Comparison of ENCODE assay signal across 14 cellular contexts in the genomic region with DNA sequence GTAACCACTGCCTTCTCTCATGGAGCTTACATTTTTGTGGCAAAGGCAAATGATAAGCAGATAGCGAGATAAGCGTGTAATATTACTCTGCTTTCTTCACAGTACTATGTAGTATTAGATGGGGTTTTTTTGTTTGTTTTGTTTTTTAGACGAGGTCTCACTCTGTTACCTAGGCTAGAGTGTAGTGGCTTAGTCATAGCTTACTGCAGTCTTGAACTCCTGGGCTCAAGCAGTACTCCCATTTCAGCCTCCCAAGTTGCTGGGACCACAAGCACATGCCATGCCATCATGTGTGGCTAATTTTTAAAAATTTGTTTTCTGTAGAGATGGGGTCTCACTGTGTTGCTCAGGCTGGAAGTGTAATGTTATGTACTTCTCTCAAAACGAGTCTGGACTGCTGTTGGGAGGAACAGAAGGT. TPM values are rescaled to one million over a fixed set of nuclear protein-coding genes. Genes with fewer than 3 reads are reported as not detected.
DNase-seq lines count a peak whose midpoint lies in the region; ATAC-seq and TF ChIP-seq lines count a peak whose summit lies in the region.
"Had no signal": no experiment of that assay in that cellular context is flagged by ENCODE, and none has a peak within 500 bp of the region (broad histone marks: within the 10 kb centered on the region; RNA-seq: fewer than 3 reads in every experiment).

No MANE protein-coding gene starts in this region.

- H3K4me1 ChIP-seq in BLaER1 treated with 17β-estradiol and CSF1 and Interleukin-3, amounts not matched to agents 10 nM and 100 nM = peaks cover 22 to 58% (median 35%) of the 10 kb centered on the region in 10 experiments
- H3K4me1 ChIP-seq in GM23248 (ENCODE audit: insufficient read depth) (peaks cover 53% of the 10 kb centered on the region), left lung (peaks cover 24 to 89% of the 10 kb centered on the region in 2 donors)

- intact Hi-C loops in left lung (cut with DNase I) = no loop called here

- WGBS in GM23248 (ENCODE audit: low coverage in 1 of 2, low lambda C conversion rate in 2 of 2, missing lambda C conversion rate in 2 of 2), 2 experiments = 71% methylated on average over 4 of the region's 4 CpGs

- peak overlapping the region; percentile 36 for H3K27ac Mint-ChIP-seq in activated CD4-positive, alpha-beta memory T cell treated with anti-CD3 and anti-CD28 coated beads, Interleukin-2, amount 10 ng/mL, durations not matched to agents 7 days and 5 days
- H3K27ac Mint-ChIP-seq: GM23338 had no signal

- no peak overlapping the region for H2AFZ ChIP-seq in GM23248
- H2AFZ ChIP-seq: GM23338 had no signal

- ATAC-seq in left lung = peak; percentile 43
- ATAC-seq: GM23338, Panc1 had no signal

- H3K9ac ChIP-seq in BLaER1 treated with 17β-estradiol and CSF1 and Interleukin-3, amounts not matched to agents 10 nM and 100 nM = no peak overlapping the region
- H3K9ac ChIP-seq in GM23248 = no peak overlapping the region

- H3K27ac ChIP-seq in BLaER1 treated with 17β-estradiol and CSF1 and Interleukin-3, amounts not matched to agents 10 nM and 100 nM = no peak overlapping the region
- H3K27ac ChIP-seq in GM23248 = peak overlapping the region; percentile 1; the same call in 1 of the 2 replicates
- H3K27ac ChIP-seq in left lung = no peak overlapping the region

- peaks cover 100% of the 10 kb centered on the region for H3K79me2 ChIP-seq in GM23248 (ENCODE audit: insufficient read depth)

- H3F3A ChIP-seq in GM23248 (ENCODE audit: insufficient read depth) = peaks cover 25% of the 10 kb centered on the region; the same call in 1 of the 2 replicates

- no peak overlapping the region for H3K4me3 ChIP-seq in BLaER1 treated with 17β-estradiol and CSF1 and Interleukin-3, amounts not matched to agents 10 nM and 100 nM
- H3K4me3 ChIP-seq in GM23248 (no peak overlapping the region), left lung (no peak overlapping the region)
- H3K4me3 ChIP-seq: GM23338, lung had no signal

- POLR2A ChIA-PET in activated CD4-positive, alpha-beta memory T cell treated with anti-CD3 and anti-CD28 coated beads, Interleukin-2, amount 10 ng/mL, durations not matched to agents 7 days and 5 days (lab: Charles Lee) = interaction anchor here (0.7 to 2.4 kb wide), 11 partner anchors 9 to 49 kb away, joined by 3 to 13 read pairs (median 4); a partner anchor contains a TSS

- H3K4me3 Mint-ChIP-seq in activated CD4-positive, alpha-beta memory T cell treated with anti-CD3 and anti-CD28 coated beads, Interleukin-2, amount 10 ng/mL, durations not matched to agents 7 days and 5 days = no peak overlapping the region
- H3K4me3 Mint-ChIP-seq: GM23338 had no signal

- H3K27me3 Mint-ChIP-seq in activated CD4-positive, alpha-beta memory T cell treated with anti-CD3 and anti-CD28 coated beads, Interleukin-2, amount 10 ng/mL, durations not matched to agents 7 days and 5 days = no peaks in the 10 kb centered on the region

- DNase-seq in GM23248 (no peak), left lung (no peak), NOMO-1 treated with DMSO at 0.1 percent for 48 hours (lab: John Stamatoyannopoulos, UW; ENCODE audit: unreplicated experiment) (no peak), OCI-M2 (lab: John Stamatoyannopoulos, UW; ENCODE audit: unreplicated experiment) (no peak), DMS 273 treated with DMSO at 0.1 percent for 48 hours (lab: John Stamatoyannopoulos, UW) (no peak), NCI-H1417 (lab: John Stamatoyannopoulos, UW) (no peak)
- DNase-seq in activated CD4-positive, alpha-beta memory T cell treated with anti-CD3 and anti-CD28 coated beads, Interleukin-2, amount 10 ng/mL, durations not matched to agents 7 days and 5 days = no peak
- DNase-seq: activated effector memory CD4-positive, alpha-beta T cell treated with anti-CD3 and anti-CD28 coated beads, Interleukin-2, amount 50 U/mL, for 16 hours; BE2C; NCI-H2081 treated with DMSO at 0.1 percent for 48 hours had no signal

- peaks cover 42 to 99% (median 79%) of the 10 kb centered on the region in 11 experiments; a peak in 19 of 22 replicates for H4K20me1 ChIP-seq in BLaER1 treated with 17β-estradiol and CSF1 and Interleukin-3, amounts not matched to agents 10 nM and 100 nM
- H4K20me1 ChIP-seq in GM23248 (ENCODE audit: insufficient read depth) = peaks cover 4% of the 10 kb centered on the region; the same call in 1 of the 2 replicates

- peaks cover 0 to 16% (median 0%) of the 10 kb centered on the region in 11 experiments; a peak in 5 of 22 replicates for H3K9me3 ChIP-seq in BLaER1 treated with 17β-estradiol and CSF1 and Interleukin-3, amounts not matched to agents 10 nM and 100 nM (replicated peaks in 1 of 11)
- H3K9me3 ChIP-seq in GM23248 (ENCODE audit: low read depth) (no peaks in the 10 kb centered on the region), left lung (no peaks in the 10 kb centered on the region)
- H3K9me3 ChIP-seq: BE2C had no signal

- H3K4me2 ChIP-seq in BLaER1 treated with 17β-estradiol and CSF1 and Interleukin-3, amounts not matched to agents 10 nM and 100 nM = peak overlapping the region in 6 of 11 experiments; percentile 0 to 21 (median 6); a peak in 5 of 22 replicates
- peak overlapping the region; percentile 35 for H3K4me2 ChIP-seq in GM23248 (ENCODE audit: unreplicated experiment)
- H3K4me2 ChIP-seq: GM23338 had no signal

- H3K9me3 Mint-ChIP-seq in activated CD4-positive, alpha-beta memory T cell treated with anti-CD3 and anti-CD28 coated beads, Interleukin-2, amount 10 ng/mL, durations not matched to agents 7 days and 5 days = no peaks in the 10 kb centered on the region
- H3K9me3 Mint-ChIP-seq: GM23338 had no signal

- CTCF ChIA-PET in activated CD4-positive, alpha-beta memory T cell treated with anti-CD3 and anti-CD28 coated beads, Interleukin-2, amount 10 ng/mL, durations not matched to agents 7 days and 5 days (lab: Charles Lee) = interaction anchor here (1.3 to 2.2 kb wide), 4 partner anchors 10 to 219 kb away, joined by 3 to 6 read pairs (median 4); no protein-coding TSS in a partner anchor

- no peak for TF ChIP-seq CTCF in left lung (IDR thresholded peaks at IDR 0.05)

- no peaks in the 10 kb centered on the region for H3K27me3 ChIP-seq in BLaER1 treated with 17β-estradiol and CSF1 and Interleukin-3, amounts not matched to agents 10 nM and 100 nM
- H3K27me3 ChIP-seq in GM23248 (replicated peaks; ENCODE audit: insufficient read depth) (no peaks in the 10 kb centered on the region), left lung (no peaks in the 10 kb centered on the region)
- H3K27me3 ChIP-seq: BE2C had no signal

- H3K36me3 Mint-ChIP-seq in activated CD4-positive, alpha-beta memory T cell treated with anti-CD3 and anti-CD28 coated beads, Interleukin-2, amount 10 ng/mL, durations not matched to agents 7 days and 5 days (ENCODE audit: low read depth) = peaks cover 29% of the 10 kb centered on the region

- H3K36me3 ChIP-seq in BLaER1 treated with 17β-estradiol and CSF1 and Interleukin-3, amounts not matched to agents 10 nM and 100 nM = peaks cover 0 to 24% (median 0%) of the 10 kb centered on the region in 11 experiments; a peak in 4 of 22 replicates
- H3K36me3 ChIP-seq in GM23248 (ENCODE audit: low read depth) (no peaks in the 10 kb centered on the region), left lung (no peaks in the 10 kb centered on the region)
- H3K36me3 ChIP-seq: BE2C had no signal

- H3K9me2 ChIP-seq in GM23248 (ENCODE audit: insufficient read depth) = no peaks in the 10 kb centered on the region

- in situ Hi-C loops in GM23248 (cut with MboI) = no loop called here

- H3K4me1 Mint-ChIP-seq in activated CD4-positive, alpha-beta memory T cell treated with anti-CD3 and anti-CD28 coated beads, Interleukin-2, amount 10 ng/mL, durations not matched to agents 7 days and 5 days = peaks cover 80% of the 10 kb centered on the region

RNA-seq across cellular contexts. Expression of a gene that starts 22.9 kb away (rescaled TPM):
- 251 and 262 TPM in 2 replicates for total RNA-seq in GM23248 (2014; rRNA removed; shearing (Covaris generic))
- polyA plus RNA-seq in GM23248 (2016; fragmentation: Nextera tagmentation; extraction: Ambion mirVana) = 81.7 and 89.5 TPM in 2 replicates
- 100 to 1,000 TPM; 289 to 305 TPM for total RNA-seq in activated CD4-positive, alpha-beta memory T cell treated with anti-CD3 and anti-CD28 coated beads, Interleukin-2, amount 10 ng/mL, durations not matched to agents 7 days and 5 days
- 100 to 1,000 TPM; 226 to 246 TPM for total RNA-seq in left lung
